1 cellular context compared by ENCODE assay signal in genomic region chr3:142595951-142596725, GRCh38.
TF ChIP-seq lines count a peak whose summit lies in the region.

Gene PLS1, plus strand, starts transcription at chr3:142596393. Its CDS starts 67,845 bp downstream, at chr3:142664238.

TF ChIP-seq in K562, 482 proteins besides CTCF, POLR2A, EP300 and RAD21 (continued from another document and continues in another):
- TF ChIP-seq ZHX1 (conservative IDR thresholded peaks at IDR 0.05; ENCODE audit: low read length) (0 out of 2 replicates have a peak, but pooled peaks have one; percentile 49), RBFOX2 (IDR thresholded peaks at IDR 0.05; ENCODE audit: low read depth, low read length) (peak; percentile 94), STAG1 (CRISPR knock-in tag; IDR thresholded peaks at IDR 0.05; ENCODE audit: borderline replicate concordance) (no peak), GTF2E2 (tag; IDR thresholded peaks at IDR 0.05) (peak; percentile 83; the same call in 1 of the 2 replicates), BRCA1 (IDR thresholded peaks at IDR 0.05) (no peak), BRCA1 (CRISPR knock-in tag; IDR thresholded peaks at IDR 0.05) (no peak), ZNF79 (CRISPR knock-in tag; IDR thresholded peaks at IDR 0.05; ENCODE audit: low read depth) (no peak), ARNT (IDR thresholded peaks at IDR 0.05) (0 out of 4 replicates have a peak, but pooled peaks of 1 of the 2 experiments have one; percentile 62), SIN3B (IDR thresholded peaks at IDR 0.05; ENCODE audit: low read depth) (no peak), MGA (IDR thresholded peaks at IDR 0.05) (peak; percentile 44), ID3 (CRISPR knock-in tag; IDR thresholded peaks at IDR 0.05) (no peak), ID3 (tag; IDR thresholded peaks at IDR 0.05) (0 out of 2 replicates have a peak, but pooled peaks have one; percentile 65), MCM7 (IDR thresholded peaks at IDR 0.05) (no peak), SMARCB1 (IDR thresholded peaks at IDR 0.05; ENCODE audit: insufficient read length, low read depth) (no peak), ZNF717 (CRISPR knock-in tag; IDR thresholded peaks at IDR 0.05) (no peak), POLR2B (IDR thresholded peaks at IDR 0.05; ENCODE audit: low read depth, partially characterized antibody) (peak; percentile 85), ZNF778 (CRISPR knock-in tag; IDR thresholded peaks at IDR 0.05) (no peak), ZNF609 (CRISPR knock-in tag; IDR thresholded peaks at IDR 0.05; ENCODE audit: borderline replicate concordance) (no peak), UBTF (IDR thresholded peaks at IDR 0.05; ENCODE audit: borderline replicate concordance in 1 of 2, low read depth in 2 of 2, low read length in 2 of 2) (peak in 1 of 2 experiments; percentile 74; a peak in 2 of 4 replicates), ZNF707 (CRISPR knock-in tag; conservative IDR thresholded peaks at IDR 0.05) (no peak), ZNF277 (CRISPR knock-in tag; IDR thresholded peaks at IDR 0.05; ENCODE audit: borderline replicate concordance) (no peak), POLR2G (IDR thresholded peaks at IDR 0.05; ENCODE audit: low read depth, low read length) (peak; percentile 92), TSC22D4 (tag; IDR thresholded peaks at IDR 0.05) (no peak), NR3C1 (CRISPR knock-in tag; IDR thresholded peaks at IDR 0.05) (no peak), RBBP5 (IDR thresholded peaks at IDR 0.05; ENCODE audit: borderline replicate concordance, insufficient read depth, low read length, poor library complexity, severe bottlenecking) (peak; percentile 86), TAF1 (IDR thresholded peaks at IDR 0.05; ENCODE audit: control insufficient read depth, extremely low read depth, insufficient read depth, low read length, severe bottlenecking) (peak; percentile 93), TAF9B (IDR thresholded peaks at IDR 0.05; ENCODE audit: partially characterized antibody) (peak; percentile 85)
- TF ChIP-seq, protein P1, sequence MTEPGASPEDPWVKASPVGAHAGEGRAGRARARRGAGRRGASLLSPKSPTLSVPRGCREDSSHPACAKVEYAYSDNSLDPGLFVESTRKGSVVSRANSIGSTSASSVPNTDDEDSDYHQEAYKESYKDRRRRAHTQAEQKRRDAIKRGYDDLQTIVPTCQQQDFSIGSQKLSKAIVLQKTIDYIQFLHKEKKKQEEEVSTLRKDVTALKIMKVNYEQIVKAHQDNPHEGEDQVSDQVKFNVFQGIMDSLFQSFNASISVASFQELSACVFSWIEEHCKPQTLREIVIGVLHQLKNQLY (CRISPR knock-in tag; conservative IDR thresholded peaks at IDR 0.05), result no peak
- TF ChIP-seq, protein P2, sequence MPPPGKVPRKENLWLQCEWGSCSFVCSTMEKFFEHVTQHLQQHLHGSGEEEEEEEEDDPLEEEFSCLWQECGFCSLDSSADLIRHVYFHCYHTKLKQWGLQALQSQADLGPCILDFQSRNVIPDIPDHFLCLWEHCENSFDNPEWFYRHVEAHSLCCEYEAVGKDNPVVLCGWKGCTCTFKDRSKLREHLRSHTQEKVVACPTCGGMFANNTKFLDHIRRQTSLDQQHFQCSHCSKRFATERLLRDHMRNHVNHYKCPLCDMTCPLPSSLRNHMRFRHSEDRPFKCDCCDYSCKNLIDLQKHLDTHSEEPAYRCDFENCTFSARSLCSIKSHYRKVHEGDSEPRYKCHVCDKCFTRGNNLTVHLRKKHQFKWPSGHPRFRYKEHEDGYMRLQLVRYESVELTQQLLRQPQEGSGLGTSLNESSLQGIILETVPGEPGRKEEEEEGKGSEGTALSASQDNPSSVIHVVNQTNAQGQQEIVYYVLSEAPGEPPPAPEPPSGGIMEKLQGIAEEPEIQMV (tag; conservative IDR thresholded peaks at IDR 0.05; ENCODE audit: low read depth), result no peak
